In the genomic region with DNA sequence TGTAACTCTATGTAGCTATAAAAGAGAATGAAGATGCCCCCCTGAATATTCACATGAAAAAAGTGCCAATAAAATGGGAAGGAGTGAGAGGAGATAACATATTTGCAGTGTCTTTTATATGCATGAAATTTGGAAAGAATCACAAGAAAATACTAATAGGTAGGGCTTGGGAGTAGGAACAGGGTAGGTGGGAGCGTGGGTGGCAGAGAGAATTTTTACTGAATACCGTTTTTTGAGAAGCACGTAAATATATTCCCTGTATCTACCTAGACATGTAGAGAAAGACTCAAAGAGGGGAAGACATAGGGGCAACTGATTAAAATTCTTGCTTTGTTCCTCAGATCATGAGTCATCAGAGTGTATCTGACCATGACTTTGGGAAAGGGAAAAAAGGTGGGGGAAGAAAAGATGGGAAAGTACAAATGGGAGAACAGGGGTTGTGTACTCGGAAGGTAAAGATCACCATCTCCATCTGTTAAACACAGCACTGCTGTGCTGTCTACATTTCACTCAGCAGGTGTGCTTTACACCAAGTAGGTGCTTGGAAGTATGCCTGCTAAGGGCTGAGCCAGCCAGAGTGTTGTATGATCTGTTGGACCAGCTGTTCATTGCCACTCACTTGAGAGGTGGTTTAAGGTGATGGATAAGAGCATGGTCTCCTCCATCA, we compare ENCODE assay signal across 2 cellular contexts.
TF ChIP-seq lines count a peak whose summit lies in the region.

No MANE protein-coding gene starts in this region.

TF ChIP-seq in HEK293, 187 proteins besides CTCF, POLR2A, EP300 and RAD21:
- TF ChIP-seq, protein P1, sequence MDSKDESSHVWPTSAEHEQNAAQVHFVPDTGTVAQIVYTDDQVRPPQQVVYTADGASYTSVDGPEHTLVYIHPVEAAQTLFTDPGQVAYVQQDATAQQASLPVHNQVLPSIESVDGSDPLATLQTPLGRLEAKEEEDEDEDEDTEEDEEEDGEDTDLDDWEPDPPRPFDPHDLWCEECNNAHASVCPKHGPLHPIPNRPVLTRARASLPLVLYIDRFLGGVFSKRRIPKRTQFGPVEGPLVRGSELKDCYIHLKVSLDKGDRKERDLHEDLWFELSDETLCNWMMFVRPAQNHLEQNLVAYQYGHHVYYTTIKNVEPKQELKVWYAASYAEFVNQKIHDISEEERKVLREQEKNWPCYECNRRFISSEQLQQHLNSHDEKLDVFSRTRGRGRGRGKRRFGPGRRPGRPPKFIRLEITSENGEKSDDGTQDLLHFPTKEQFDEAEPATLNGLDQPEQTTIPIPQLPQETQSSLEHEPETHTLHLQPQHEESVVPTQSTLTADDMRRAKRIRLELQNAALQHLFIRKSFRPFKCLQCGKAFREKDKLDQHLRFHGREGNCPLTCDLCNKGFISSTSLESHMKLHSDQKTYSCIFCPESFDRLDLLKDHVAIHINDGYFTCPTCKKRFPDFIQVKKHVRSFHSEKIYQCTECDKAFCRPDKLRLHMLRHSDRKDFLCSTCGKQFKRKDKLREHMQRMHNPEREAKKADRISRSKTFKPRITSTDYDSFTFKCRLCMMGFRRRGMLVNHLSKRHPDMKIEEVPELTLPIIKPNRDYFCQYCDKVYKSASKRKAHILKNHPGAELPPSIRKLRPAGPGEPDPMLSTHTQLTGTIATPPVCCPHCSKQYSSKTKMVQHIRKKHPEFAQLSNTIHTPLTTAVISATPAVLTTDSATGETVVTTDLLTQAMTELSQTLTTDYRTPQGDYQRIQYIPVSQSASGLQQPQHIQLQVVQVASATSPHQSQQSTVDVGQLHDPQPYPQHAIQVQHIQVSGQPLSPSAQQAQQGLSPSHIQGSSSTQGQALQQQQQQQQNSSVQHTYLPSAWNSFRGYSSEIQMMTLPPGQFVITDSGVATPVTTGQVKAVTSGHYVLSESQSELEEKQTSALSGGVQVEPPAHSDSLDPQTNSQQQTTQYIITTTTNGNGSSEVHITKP (tag by site-specific recombination; IDR thresholded peaks at IDR 0.05): peak; percentile 49; the same call in 1 of the 2 replicates
- no peak for TF ChIP-seq ZNF366 (tag by site-specific recombination; conservative IDR thresholded peaks at IDR 0.05)

TF ChIP-seq in HepG2, 621 proteins besides CTCF, POLR2A, EP300 and RAD21:
- TF ChIP-seq ZKSCAN5 (CRISPR knock-in tag; IDR thresholded peaks at IDR 0.05) (no peak), TOPORS (CRISPR knock-in tag; IDR thresholded peaks at IDR 0.05) (no peak), FLYWCH1 (CRISPR knock-in tag; IDR thresholded peaks at IDR 0.05) (no peak), ZNF644 (CRISPR knock-in tag; IDR thresholded peaks at IDR 0.05; ENCODE audit: low read depth) (no peak), REXO4 (CRISPR knock-in tag; IDR thresholded peaks at IDR 0.05; ENCODE audit: borderline replicate concordance) (no peak), ZNF557 (CRISPR knock-in tag; IDR thresholded peaks at IDR 0.05) (no peak), NAIF1 (CRISPR knock-in tag; IDR thresholded peaks at IDR 0.05; ENCODE audit: borderline replicate concordance) (no peak), ZNF282 (IDR thresholded peaks at IDR 0.05; ENCODE audit: partially characterized antibody) (no peak), KDM1A (CRISPR knock-in tag; IDR thresholded peaks at IDR 0.05) (no peak), SP2 (CRISPR knock-in tag; IDR thresholded peaks at IDR 0.05) (no peak), KLF12 (CRISPR knock-in tag; IDR thresholded peaks at IDR 0.05; ENCODE audit: borderline replicate concordance) (no peak), ZNF782 (CRISPR knock-in tag; IDR thresholded peaks at IDR 0.05; ENCODE audit: borderline replicate concordance) (no peak), ZNF678 (CRISPR knock-in tag; IDR thresholded peaks at IDR 0.05) (no peak), HMG20B (CRISPR knock-in tag; conservative IDR thresholded peaks at IDR 0.05) (no peak)
- TF ChIP-seq, protein P2, sequence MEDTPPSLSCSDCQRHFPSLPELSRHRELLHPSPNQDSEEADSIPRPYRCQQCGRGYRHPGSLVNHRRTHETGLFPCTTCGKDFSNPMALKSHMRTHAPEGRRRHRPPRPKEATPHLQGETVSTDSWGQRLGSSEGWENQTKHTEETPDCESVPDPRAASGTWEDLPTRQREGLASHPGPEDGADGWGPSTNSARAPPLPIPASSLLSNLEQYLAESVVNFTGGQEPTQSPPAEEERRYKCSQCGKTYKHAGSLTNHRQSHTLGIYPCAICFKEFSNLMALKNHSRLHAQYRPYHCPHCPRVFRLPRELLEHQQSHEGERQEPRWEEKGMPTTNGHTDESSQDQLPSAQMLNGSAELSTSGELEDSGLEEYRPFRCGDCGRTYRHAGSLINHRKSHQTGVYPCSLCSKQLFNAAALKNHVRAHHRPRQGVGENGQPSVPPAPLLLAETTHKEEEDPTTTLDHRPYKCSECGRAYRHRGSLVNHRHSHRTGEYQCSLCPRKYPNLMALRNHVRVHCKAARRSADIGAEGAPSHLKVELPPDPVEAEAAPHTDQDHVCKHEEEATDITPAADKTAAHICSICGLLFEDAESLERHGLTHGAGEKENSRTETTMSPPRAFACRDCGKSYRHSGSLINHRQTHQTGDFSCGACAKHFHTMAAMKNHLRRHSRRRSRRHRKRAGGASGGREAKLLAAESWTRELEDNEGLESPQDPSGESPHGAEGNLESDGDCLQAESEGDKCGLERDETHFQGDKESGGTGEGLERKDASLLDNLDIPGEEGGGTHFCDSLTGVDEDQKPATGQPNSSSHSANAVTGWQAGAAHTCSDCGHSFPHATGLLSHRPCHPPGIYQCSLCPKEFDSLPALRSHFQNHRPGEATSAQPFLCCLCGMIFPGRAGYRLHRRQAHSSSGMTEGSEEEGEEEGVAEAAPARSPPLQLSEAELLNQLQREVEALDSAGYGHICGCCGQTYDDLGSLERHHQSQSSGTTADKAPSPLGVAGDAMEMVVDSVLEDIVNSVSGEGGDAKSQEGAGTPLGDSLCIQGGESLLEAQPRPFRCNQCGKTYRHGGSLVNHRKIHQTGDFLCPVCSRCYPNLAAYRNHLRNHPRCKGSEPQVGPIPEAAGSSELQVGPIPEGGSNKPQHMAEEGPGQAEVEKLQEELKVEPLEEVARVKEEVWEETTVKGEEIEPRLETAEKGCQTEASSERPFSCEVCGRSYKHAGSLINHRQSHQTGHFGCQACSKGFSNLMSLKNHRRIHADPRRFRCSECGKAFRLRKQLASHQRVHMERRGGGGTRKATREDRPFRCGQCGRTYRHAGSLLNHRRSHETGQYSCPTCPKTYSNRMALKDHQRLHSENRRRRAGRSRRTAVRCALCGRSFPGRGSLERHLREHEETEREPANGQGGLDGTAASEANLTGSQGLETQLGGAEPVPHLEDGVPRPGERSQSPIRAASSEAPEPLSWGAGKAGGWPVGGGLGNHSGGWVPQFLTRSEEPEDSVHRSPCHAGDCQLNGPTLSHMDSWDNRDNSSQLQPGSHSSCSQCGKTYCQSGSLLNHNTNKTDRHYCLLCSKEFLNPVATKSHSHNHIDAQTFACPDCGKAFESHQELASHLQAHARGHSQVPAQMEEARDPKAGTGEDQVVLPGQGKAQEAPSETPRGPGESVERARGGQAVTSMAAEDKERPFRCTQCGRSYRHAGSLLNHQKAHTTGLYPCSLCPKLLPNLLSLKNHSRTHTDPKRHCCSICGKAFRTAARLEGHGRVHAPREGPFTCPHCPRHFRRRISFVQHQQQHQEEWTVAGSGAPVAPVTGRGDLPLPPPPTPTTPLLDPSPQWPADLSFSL (CRISPR knock-in tag; IDR thresholded peaks at IDR 0.05): no peak
- TF ChIP-seq, protein P3, sequence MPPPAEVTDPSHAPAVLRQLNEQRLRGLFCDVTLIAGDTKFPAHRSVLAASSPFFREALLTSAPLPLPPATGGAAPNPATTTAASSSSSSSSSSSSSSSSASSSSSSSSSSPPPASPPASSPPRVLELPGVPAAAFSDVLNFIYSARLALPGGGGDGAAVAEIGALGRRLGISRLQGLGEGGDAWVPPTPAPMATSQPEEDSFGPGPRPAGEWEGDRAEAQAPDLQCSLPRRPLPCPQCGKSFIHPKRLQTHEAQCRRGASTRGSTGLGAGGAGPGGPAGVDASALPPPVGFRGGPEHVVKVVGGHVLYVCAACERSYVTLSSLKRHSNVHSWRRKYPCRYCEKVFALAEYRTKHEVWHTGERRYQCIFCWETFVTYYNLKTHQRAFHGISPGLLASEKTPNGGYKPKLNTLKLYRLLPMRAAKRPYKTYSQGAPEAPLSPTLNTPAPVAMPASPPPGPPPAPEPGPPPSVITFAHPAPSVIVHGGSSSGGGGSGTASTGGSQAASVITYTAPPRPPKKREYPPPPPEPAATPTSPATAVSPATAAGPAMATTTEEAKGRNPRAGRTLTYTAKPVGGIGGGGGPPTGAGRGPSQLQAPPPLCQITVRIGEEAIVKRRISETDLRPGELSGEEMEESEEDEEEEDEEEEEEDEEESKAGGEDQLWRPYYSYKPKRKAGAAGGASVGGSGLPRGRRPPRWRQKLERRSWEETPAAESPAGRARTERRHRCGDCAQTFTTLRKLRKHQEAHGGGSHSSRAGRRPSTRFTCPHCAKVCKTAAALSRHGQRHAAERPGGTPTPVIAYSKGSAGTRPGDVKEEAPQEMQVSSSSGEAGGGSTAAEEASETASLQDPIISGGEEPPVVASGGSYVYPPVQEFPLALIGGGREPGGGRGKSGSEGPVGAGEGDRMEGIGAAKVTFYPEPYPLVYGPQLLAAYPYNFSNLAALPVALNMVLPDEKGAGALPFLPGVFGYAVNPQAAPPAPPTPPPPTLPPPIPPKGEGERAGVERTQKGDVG (CRISPR knock-in tag; IDR thresholded peaks at IDR 0.05; ENCODE audit: borderline replicate concordance): no peak
- TF ChIP-seq, protein P4, sequence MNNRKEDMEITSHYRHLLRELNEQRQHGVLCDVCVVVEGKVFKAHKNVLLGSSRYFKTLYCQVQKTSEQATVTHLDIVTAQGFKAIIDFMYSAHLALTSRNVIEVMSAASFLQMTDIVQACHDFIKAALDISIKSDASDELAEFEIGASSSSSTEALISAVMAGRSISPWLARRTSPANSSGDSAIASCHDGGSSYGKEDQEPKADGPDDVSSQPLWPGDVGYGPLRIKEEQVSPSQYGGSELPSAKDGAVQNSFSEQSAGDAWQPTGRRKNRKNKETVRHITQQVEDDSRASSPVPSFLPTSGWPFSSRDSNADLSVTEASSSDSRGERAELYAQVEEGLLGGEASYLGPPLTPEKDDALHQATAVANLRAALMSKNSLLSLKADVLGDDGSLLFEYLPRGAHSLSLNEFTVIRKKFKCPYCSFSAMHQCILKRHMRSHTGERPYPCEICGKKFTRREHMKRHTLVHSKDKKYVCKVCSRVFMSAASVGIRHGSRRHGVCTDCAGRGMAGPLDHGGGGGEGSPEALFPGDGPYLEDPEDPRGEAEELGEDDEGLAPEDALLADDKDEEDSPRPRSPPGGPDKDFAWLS (CRISPR knock-in tag; IDR thresholded peaks at IDR 0.05; ENCODE audit: borderline replicate concordance): no peak
- TF ChIP-seq, protein P5, sequence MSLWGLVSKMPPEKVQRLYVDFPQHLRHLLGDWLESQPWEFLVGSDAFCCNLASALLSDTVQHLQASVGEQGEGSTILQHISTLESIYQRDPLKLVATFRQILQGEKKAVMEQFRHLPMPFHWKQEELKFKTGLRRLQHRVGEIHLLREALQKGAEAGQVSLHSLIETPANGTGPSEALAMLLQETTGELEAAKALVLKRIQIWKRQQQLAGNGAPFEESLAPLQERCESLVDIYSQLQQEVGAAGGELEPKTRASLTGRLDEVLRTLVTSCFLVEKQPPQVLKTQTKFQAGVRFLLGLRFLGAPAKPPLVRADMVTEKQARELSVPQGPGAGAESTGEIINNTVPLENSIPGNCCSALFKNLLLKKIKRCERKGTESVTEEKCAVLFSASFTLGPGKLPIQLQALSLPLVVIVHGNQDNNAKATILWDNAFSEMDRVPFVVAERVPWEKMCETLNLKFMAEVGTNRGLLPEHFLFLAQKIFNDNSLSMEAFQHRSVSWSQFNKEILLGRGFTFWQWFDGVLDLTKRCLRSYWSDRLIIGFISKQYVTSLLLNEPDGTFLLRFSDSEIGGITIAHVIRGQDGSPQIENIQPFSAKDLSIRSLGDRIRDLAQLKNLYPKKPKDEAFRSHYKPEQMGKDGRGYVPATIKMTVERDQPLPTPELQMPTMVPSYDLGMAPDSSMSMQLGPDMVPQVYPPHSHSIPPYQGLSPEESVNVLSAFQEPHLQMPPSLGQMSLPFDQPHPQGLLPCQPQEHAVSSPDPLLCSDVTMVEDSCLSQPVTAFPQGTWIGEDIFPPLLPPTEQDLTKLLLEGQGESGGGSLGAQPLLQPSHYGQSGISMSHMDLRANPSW (CRISPR knock-in tag; IDR thresholded peaks at IDR 0.05; ENCODE audit: borderline replicate concordance): no peak
- TF ChIP-seq, protein P6, sequence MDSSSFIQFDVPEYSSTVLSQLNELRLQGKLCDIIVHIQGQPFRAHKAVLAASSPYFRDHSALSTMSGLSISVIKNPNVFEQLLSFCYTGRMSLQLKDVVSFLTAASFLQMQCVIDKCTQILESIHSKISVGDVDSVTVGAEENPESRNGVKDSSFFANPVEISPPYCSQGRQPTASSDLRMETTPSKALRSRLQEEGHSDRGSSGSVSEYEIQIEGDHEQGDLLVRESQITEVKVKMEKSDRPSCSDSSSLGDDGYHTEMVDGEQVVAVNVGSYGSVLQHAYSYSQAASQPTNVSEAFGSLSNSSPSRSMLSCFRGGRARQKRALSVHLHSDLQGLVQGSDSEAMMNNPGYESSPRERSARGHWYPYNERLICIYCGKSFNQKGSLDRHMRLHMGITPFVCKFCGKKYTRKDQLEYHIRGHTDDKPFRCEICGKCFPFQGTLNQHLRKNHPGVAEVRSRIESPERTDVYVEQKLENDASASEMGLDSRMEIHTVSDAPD (CRISPR knock-in tag; IDR thresholded peaks at IDR 0.05): no peak
